1 cellular context compared by ENCODE assay signal in genomic region chr1:220690140-220691038, GRCh38.
TF ChIP-seq lines count a peak whose summit lies in the region.

TSS of gene C1orf115 (plus strand) at chr1:220690363. CDS start at chr1:220690403, 40 bp downstream.

TF ChIP-seq in HepG2, 621 proteins besides CTCF, POLR2A, EP300 and RAD21 (continued from another document and continues in another):
- TF ChIP-seq RBM22 (optimal IDR thresholded peaks at IDR 0.05; ENCODE audit: low read length), result no peak
- peak; percentile 95 for TF ChIP-seq SALL1 (CRISPR knock-in tag; IDR thresholded peaks at IDR 0.05)
- no peak for TF ChIP-seq ATF1 (CRISPR knock-in tag; IDR thresholded peaks at IDR 0.05)
- TF ChIP-seq MED13 (CRISPR knock-in tag; IDR thresholded peaks at IDR 0.05), result 0 out of 2 replicates have a peak, but pooled peaks have one; percentile 22
- TF ChIP-seq HMG20B (CRISPR knock-in tag; conservative IDR thresholded peaks at IDR 0.05), result no peak
- no peak for TF ChIP-seq RFX1 (IDR thresholded peaks at IDR 0.05)
- TF ChIP-seq GTF2F1 (IDR thresholded peaks at IDR 0.05; ENCODE audit: low read length), result no peak
- no peak for TF ChIP-seq U2AF2 (IDR thresholded peaks at IDR 0.05; ENCODE audit: low read depth, low read length)
- TF ChIP-seq MTF2 (CRISPR knock-in tag; IDR thresholded peaks at IDR 0.05; ENCODE audit: borderline replicate concordance), result peak; percentile 77; the same call in 1 of the 2 replicates
- peak; percentile 30; the same call in 1 of the 2 replicates for TF ChIP-seq GMEB1 (CRISPR knock-in tag; IDR thresholded peaks at IDR 0.05; ENCODE audit: borderline replicate concordance)
- TF ChIP-seq ZMYM3 (CRISPR knock-in tag; IDR thresholded peaks at IDR 0.05), result no peak
- TF ChIP-seq POGK (CRISPR knock-in tag; conservative IDR thresholded peaks at IDR 0.05), result peak; percentile 81
- TF ChIP-seq ZNF343 (CRISPR knock-in tag; IDR thresholded peaks at IDR 0.05), result 0 out of 2 replicates have a peak, but pooled peaks have one; percentile 40
- TF ChIP-seq POLR2G (IDR thresholded peaks at IDR 0.05; ENCODE audit: low read depth, low read length), result peak; percentile 90
- no peak for TF ChIP-seq ZNF549 (CRISPR knock-in tag; IDR thresholded peaks at IDR 0.05)
- TF ChIP-seq FOXK2 (IDR thresholded peaks at IDR 0.05), result no peak
- peak; percentile 48 for TF ChIP-seq TEAD3 (CRISPR knock-in tag; optimal IDR thresholded peaks at IDR 0.05; ENCODE audit: borderline replicate concordance)
- TF ChIP-seq MLX (CRISPR knock-in tag; IDR thresholded peaks at IDR 0.05), result no peak
- TF ChIP-seq ARID5B (CRISPR knock-in tag; IDR thresholded peaks at IDR 0.05), result peak; percentile 80
- 0 out of 2 replicates have a peak, but pooled peaks have one; percentile 22 for TF ChIP-seq ZNF232 (CRISPR knock-in tag; IDR thresholded peaks at IDR 0.05; ENCODE audit: borderline replicate concordance)
- TF ChIP-seq HBP1 (CRISPR knock-in tag; IDR thresholded peaks at IDR 0.05; ENCODE audit: low read depth), result 0 out of 2 replicates have a peak, but pooled peaks have one; percentile 38
- TF ChIP-seq NFIC (IDR thresholded peaks at IDR 0.05; ENCODE audit: low read length), result no peak
- peak; percentile 94 for TF ChIP-seq SRSF1 (optimal IDR thresholded peaks at IDR 0.05; ENCODE audit: low read depth, low read length)
- no peak for TF ChIP-seq ZNF354B (CRISPR knock-in tag; IDR thresholded peaks at IDR 0.05)
- TF ChIP-seq MAFK (conservative IDR thresholded peaks at IDR 0.05 in 1 of 2, IDR thresholded peaks at IDR 0.05 in 1 of 2; ENCODE audit: low read length in 2 of 2), result no peak
- TF ChIP-seq ZNF557 (CRISPR knock-in tag; IDR thresholded peaks at IDR 0.05), result peak; percentile 34; the same call in 1 of the 2 replicates
- 0 out of 2 replicates have a peak, but pooled peaks have one; percentile 42 for TF ChIP-seq ZNF878 (CRISPR knock-in tag; IDR thresholded peaks at IDR 0.05)
- no peak for TF ChIP-seq KLF15 (CRISPR knock-in tag; IDR thresholded peaks at IDR 0.05; ENCODE audit: borderline replicate concordance)
- TF ChIP-seq CERS6 (CRISPR knock-in tag; IDR thresholded peaks at IDR 0.05), result no peak
- TF ChIP-seq SSRP1 (CRISPR knock-in tag; IDR thresholded peaks at IDR 0.05), result no peak
- TF ChIP-seq ARID2 (CRISPR knock-in tag; IDR thresholded peaks at IDR 0.05; ENCODE audit: borderline replicate concordance), result no peak
- TF ChIP-seq USF2 (IDR thresholded peaks at IDR 0.05; ENCODE audit: low read depth, low read length), result no peak
- TF ChIP-seq USF2 (CRISPR knock-in tag; IDR thresholded peaks at IDR 0.05; ENCODE audit: borderline replicate concordance), result no peak
- no peak for TF ChIP-seq ZNF121 (CRISPR knock-in tag; IDR thresholded peaks at IDR 0.05)
- peak; percentile 96; the same call in 1 of the 2 replicates for TF ChIP-seq ZGPAT (CRISPR knock-in tag; IDR thresholded peaks at IDR 0.05)
- no peak for TF ChIP-seq FOXP1 (IDR thresholded peaks at IDR 0.05)
- peak; percentile 23; the same call in 1 of the 2 replicates for TF ChIP-seq FOXP1 (CRISPR knock-in tag; IDR thresholded peaks at IDR 0.05)
- no peak for TF ChIP-seq RNF219 (CRISPR knock-in tag; IDR thresholded peaks at IDR 0.05)
- TF ChIP-seq STAT6 (CRISPR knock-in tag; IDR thresholded peaks at IDR 0.05; ENCODE audit: borderline replicate concordance), result peak; percentile 25; the same call in 1 of the 2 replicates
- no peak for TF ChIP-seq MYNN (CRISPR knock-in tag; IDR thresholded peaks at IDR 0.05; ENCODE audit: low read depth)
- TF ChIP-seq ZNF562 (CRISPR knock-in tag; IDR thresholded peaks at IDR 0.05; ENCODE audit: borderline replicate concordance), result no peak
